ENCODE assay signal across 8 cellular contexts in genomic region chr7:1502845-1503244, GRCh38. TPM values are rescaled to one million over a fixed set of nuclear protein-coding genes. Genes with fewer than 3 reads are reported as not detected.
A peak's percentile ranks its signal among the peaks of the same experiment; 100 is the strongest.
DNase-seq lines count a peak whose midpoint lies in the region; ATAC-seq and TF ChIP-seq lines count a peak whose summit lies in the region.

No MANE protein-coding gene starts in this region.

- DNase-seq in LNCaP clone FGC (ENCODE audit: low read depth) (no peak), NOMO-1 (lab: John Stamatoyannopoulos, UW; ENCODE audit: unreplicated experiment in 2 of 2) (no peak), COLO829 (ENCODE audit: low spot score) (no peak)
- DNase-seq in natural killer cell treated with Interleukin-12 subunit alpha and Interleukin-12 subunit beta and Interleukin-15 and Interleukin-18, amount 100 ng/mL, for 72 hours (ENCODE audit: low spot score), result no peak

- intact Hi-C loops in dendritic cell treated with granulocyte-macrophage colony-stimulating factor and Interleukin-4, amounts not matched to agents 40 ng/mL and 50 ng/mL, for 4 days (cut with micrococcal nuclease), result no loop called here

- H3K27me3 ChIP-seq in BLaER1 treated with 17β-estradiol and CSF1 and Interleukin-3, amounts not matched to agents 10 nM and 100 nM, result no peaks in the 10 kb centered on the region

- no peak for TF ChIP-seq CTCF in LNCaP clone FGC (IDR thresholded peaks at IDR 0.05; ENCODE audit: control insufficient read depth, extremely low read depth, insufficient read depth)

- peak overlapping the region in 3 of 11 experiments; percentile 88 to 89 (median 89); a peak in 4 of 22 replicates for H3K27ac ChIP-seq in BLaER1 treated with 17β-estradiol and CSF1 and Interleukin-3, amounts not matched to agents 10 nM and 100 nM

- peak overlapping the region; percentile 91 for H3K4me3 Mint-ChIP-seq in dendritic cell treated with granulocyte-macrophage colony-stimulating factor and Interleukin-4, amounts not matched to agents 40 ng/mL and 50 ng/mL, for 4 days
- H3K4me3 Mint-ChIP-seq in natural killer cell treated with Interleukin-12 subunit alpha and Interleukin-12 subunit beta and Interleukin-15 and Interleukin-18, amount 100 ng/mL, for 72 hours, result peak overlapping the region; percentile 91

- H3K9ac ChIP-seq in BLaER1 treated with 17β-estradiol and CSF1 and Interleukin-3, amounts not matched to agents 10 nM and 100 nM, result peak overlapping the region; percentile 84 to 95 (median 87)

- H4K20me1 ChIP-seq in BLaER1 treated with 17β-estradiol and CSF1 and Interleukin-3, amounts not matched to agents 10 nM and 100 nM, result peaks cover 6 to 57% (median 54%) of the 10 kb centered on the region in 11 experiments; a peak in 21 of 22 replicates

- peak overlapping the region; percentile 78 for H3K27ac Mint-ChIP-seq in dendritic cell treated with granulocyte-macrophage colony-stimulating factor and Interleukin-4, amounts not matched to agents 40 ng/mL and 50 ng/mL, for 4 days
- peak overlapping the region; percentile 78 to 84 for H3K27ac Mint-ChIP-seq in natural killer cell treated with Interleukin-12 subunit alpha and Interleukin-12 subunit beta and Interleukin-15 and Interleukin-18, amount 100 ng/mL, for 72 hours

- no peaks in the 10 kb centered on the region for H3K27me3 Mint-ChIP-seq in dendritic cell treated with granulocyte-macrophage colony-stimulating factor and Interleukin-4, amounts not matched to agents 40 ng/mL and 50 ng/mL, for 4 days
- H3K27me3 Mint-ChIP-seq in natural killer cell treated with Interleukin-12 subunit alpha and Interleukin-12 subunit beta and Interleukin-15 and Interleukin-18, amount 100 ng/mL, for 72 hours, result peaks cover 6 to 7% of the 10 kb centered on the region in 2 donors

- H3K4me3 ChIP-seq in BLaER1 treated with 17β-estradiol and CSF1 and Interleukin-3, amounts not matched to agents 10 nM and 100 nM, result peak overlapping the region; percentile 74 to 100 (median 96)
- peak overlapping the region; percentile 100 for H3K4me3 ChIP-seq in LNCaP clone FGC (ENCODE audit: low read depth, low read length)

- no peaks in the 10 kb centered on the region for H3K9me3 Mint-ChIP-seq in dendritic cell treated with granulocyte-macrophage colony-stimulating factor and Interleukin-4, amounts not matched to agents 40 ng/mL and 50 ng/mL, for 4 days
- H3K9me3 Mint-ChIP-seq in natural killer cell treated with Interleukin-12 subunit alpha and Interleukin-12 subunit beta and Interleukin-15 and Interleukin-18, amount 100 ng/mL, for 72 hours, result no peaks in the 10 kb centered on the region

- peaks cover 49% of the 10 kb centered on the region for H3K4me1 Mint-ChIP-seq in dendritic cell treated with granulocyte-macrophage colony-stimulating factor and Interleukin-4, amounts not matched to agents 40 ng/mL and 50 ng/mL, for 4 days (ENCODE audit: low read depth)
- H3K4me1 Mint-ChIP-seq in natural killer cell treated with Interleukin-12 subunit alpha and Interleukin-12 subunit beta and Interleukin-15 and Interleukin-18, amount 100 ng/mL, for 72 hours (ENCODE audit: low read depth in 2 of 2), result peaks cover 18 to 31% of the 10 kb centered on the region in 2 donors

- no peaks in the 10 kb centered on the region for H3K9me3 ChIP-seq in BLaER1 treated with 17β-estradiol and CSF1 and Interleukin-3, amounts not matched to agents 10 nM and 100 nM (replicated peaks in 1 of 11)

- ATAC-seq in natural killer cell treated with Interleukin-12 subunit alpha and Interleukin-12 subunit beta and Interleukin-15 and Interleukin-18, amount 100 ng/mL, for 72 hours, result no peak
- ATAC-seq in activated CD4-positive, CD25-positive, alpha-beta regulatory T cell treated with anti-CD3 and anti-CD28 coated beads, Interleukin-2, amount 50 U/mL, for 24 hours, result no peak
- ATAC-seq in HG02852 (IDR thresholded peaks at IDR 0.05; ENCODE audit: unreplicated experiment), result no peak

- peak overlapping the region; percentile 95 to 99 (median 99) for H3K4me2 ChIP-seq in BLaER1 treated with 17β-estradiol and CSF1 and Interleukin-3, amounts not matched to agents 10 nM and 100 nM

- H3K36me3 ChIP-seq in BLaER1 treated with 17β-estradiol and CSF1 and Interleukin-3, amounts not matched to agents 10 nM and 100 nM, result peaks cover 41 to 55% (median 50%) of the 10 kb centered on the region in 11 experiments

- H3K36me3 Mint-ChIP-seq in dendritic cell treated with granulocyte-macrophage colony-stimulating factor and Interleukin-4, amounts not matched to agents 40 ng/mL and 50 ng/mL, for 4 days (ENCODE audit: low read depth), result peaks cover 60% of the 10 kb centered on the region
- H3K36me3 Mint-ChIP-seq in natural killer cell treated with Interleukin-12 subunit alpha and Interleukin-12 subunit beta and Interleukin-15 and Interleukin-18, amount 100 ng/mL, for 72 hours, result peaks cover 6% of the 10 kb centered on the region

- peaks cover 47 to 67% (median 60%) of the 10 kb centered on the region in 10 experiments for H3K4me1 ChIP-seq in BLaER1 treated with 17β-estradiol and CSF1 and Interleukin-3, amounts not matched to agents 10 nM and 100 nM

RNA-seq across cellular contexts. Expression of gene INTS1, which starts 1.3 kb away (rescaled TPM):
- 100 to 1,000 TPM in 1 of 2 donors, 10 to 100 TPM in 1; 79.0 to 153 TPM for total RNA-seq in natural killer cell treated with Interleukin-12 subunit alpha and Interleukin-12 subunit beta and Interleukin-15 and Interleukin-18, amount 100 ng/mL, for 72 hours

RNA-seq across cellular contexts. Expression of gene MAFK, which starts 27.7 kb away (rescaled TPM):
- 10 to 100 TPM; 43.1 to 60.9 TPM for total RNA-seq in natural killer cell treated with Interleukin-12 subunit alpha and Interleukin-12 subunit beta and Interleukin-15 and Interleukin-18, amount 100 ng/mL, for 72 hours

RNA-seq across cellular contexts. Expression of gene MICALL2, which starts 43.6 kb away (rescaled TPM):
- total RNA-seq in natural killer cell treated with Interleukin-12 subunit alpha and Interleukin-12 subunit beta and Interleukin-15 and Interleukin-18, amount 100 ng/mL, for 72 hours, result 1 to 10 TPM; 2.0 to 2.1 TPM

RNA-seq across cellular contexts. Expression of gene TMEM184A, which starts 53.2 kb away (rescaled TPM):
- not detected for total RNA-seq in natural killer cell treated with Interleukin-12 subunit alpha and Interleukin-12 subunit beta and Interleukin-15 and Interleukin-18, amount 100 ng/mL, for 72 hours
